1 cellular context compared by ENCODE assay signal in genomic region chr20:64187213-64187612, GRCh38.
A peak's percentile ranks its signal among the peaks of the same experiment; 100 is the strongest.
TF ChIP-seq lines count a peak whose summit lies in the region.

No MANE protein-coding gene starts in this region.

TF ChIP-seq in HepG2, 621 proteins besides CTCF, POLR2A, EP300 and RAD21 (continued from another document):
- 0 out of 2 replicates have a peak, but pooled peaks have one; percentile 9 for TF ChIP-seq ZNF687 (CRISPR knock-in tag; IDR thresholded peaks at IDR 0.05)
